ENCODE assay signal across 10 cellular contexts in genomic region chr14:94936411-94936892, GRCh38.
A peak's percentile ranks its signal among the peaks of the same experiment; 100 is the strongest.
DNase-seq lines count a peak whose midpoint lies in the region; ATAC-seq lines count a peak whose summit lies in the region.
"Had no signal": no experiment of that assay in that cellular context is flagged by ENCODE, and none has a peak within 500 bp of the region (broad histone marks: within the 10 kb centered on the region; RNA-seq: fewer than 3 reads in every experiment).

No MANE protein-coding gene starts in this region.

- no peak for ATAC-seq in GM19452 (IDR thresholded peaks at IDR 0.05; ENCODE audit: unreplicated experiment)
- no peak for ATAC-seq in HG03521 (IDR thresholded peaks at IDR 0.05; ENCODE audit: unreplicated experiment)

- H3K27me3 Mint-ChIP-seq in activated CD4-positive, alpha-beta T cell treated with anti-CD3 and anti-CD28 coated beads, Interleukin-2, amount 10 ng/mL, durations not matched to agents 24 days and 14 days = no peaks in the 10 kb centered on the region

- no peaks in the 10 kb centered on the region for H3K27me3 ChIP-seq in layer of hippocampus (ENCODE audit: control insufficient read depth, insufficient read depth, low read length)

- H3K4me1 Mint-ChIP-seq in activated CD4-positive, alpha-beta T cell treated with anti-CD3 and anti-CD28 coated beads, Interleukin-2, amount 10 ng/mL, durations not matched to agents 24 days and 14 days = no peaks in the 10 kb centered on the region

- H3K9me3 Mint-ChIP-seq in activated CD4-positive, alpha-beta T cell treated with anti-CD3 and anti-CD28 coated beads, Interleukin-2, amount 10 ng/mL, durations not matched to agents 24 days and 14 days = no peaks in the 10 kb centered on the region
- H3K9me3 Mint-ChIP-seq: activated naive CD4-positive, alpha-beta T cell treated with anti-CD3 and anti-CD28 coated beads for 36 hours had no signal

- DNase-seq in NCI-H1105 (lab: John Stamatoyannopoulos, UW) (peak; percentile 95), amygdala (lab: John Stamatoyannopoulos, UW) (peak in 53 of 56 donors; percentile 9 to 88 (median 68)), substantia nigra (lab: John Stamatoyannopoulos, UW) (peak in 46 of 49 donors; percentile 8 to 82 (median 54)), glomerular visceral epithelial cell (ENCODE audit: extremely low spot score) (no peak)
- DNase-seq in activated CD4-positive, alpha-beta T cell treated with anti-CD3 and anti-CD28 coated beads, Interleukin-2, amount 10 ng/mL, durations not matched to agents 24 days and 14 days = no peak
- DNase-seq: activated naive CD4-positive, alpha-beta T cell treated with anti-CD3 and anti-CD28 coated beads for 36 hours had no signal

- H3K4me3 Mint-ChIP-seq in activated CD4-positive, alpha-beta T cell treated with anti-CD3 and anti-CD28 coated beads, Interleukin-2, amount 10 ng/mL, durations not matched to agents 24 days and 14 days = no peak overlapping the region
- H3K4me3 Mint-ChIP-seq: activated naive CD4-positive, alpha-beta T cell treated with anti-CD3 and anti-CD28 coated beads for 36 hours had no signal

- intact Hi-C loops in activated CD4-positive, alpha-beta T cell treated with anti-CD3 and anti-CD28 coated beads, Interleukin-2, amount 10 ng/mL, durations not matched to agents 24 days and 14 days (cut with micrococcal nuclease) = no loop called here

- H3K27ac ChIP-seq in layer of hippocampus (ENCODE audit: low read depth, low read length) (peak overlapping the region; percentile 64), substantia nigra (ENCODE audit: low read depth, low read length, poor library complexity, severe bottlenecking) (no peak overlapping the region)
- H3K27ac ChIP-seq: neutrophil had no signal

- no peaks in the 10 kb centered on the region for H3K36me3 Mint-ChIP-seq in activated CD4-positive, alpha-beta T cell treated with anti-CD3 and anti-CD28 coated beads, Interleukin-2, amount 10 ng/mL, durations not matched to agents 24 days and 14 days (ENCODE audit: low read depth)

- H3K27ac Mint-ChIP-seq in activated CD4-positive, alpha-beta T cell treated with anti-CD3 and anti-CD28 coated beads, Interleukin-2, amount 10 ng/mL, durations not matched to agents 24 days and 14 days = no peak overlapping the region
- H3K27ac Mint-ChIP-seq: activated naive CD4-positive, alpha-beta T cell treated with anti-CD3 and anti-CD28 coated beads for 36 hours had no signal

Comparison
In these comparisons a context has a peak if more than half of its experiments do, and no peak if none do; other contexts are left out.
1. DNase-seq: peak in NCI-H1105 (single experiment), amygdala (53 of 56) and substantia nigra (46 of 49); none in glomerular visceral epithelial cell (single experiment) and activated CD4-positive, alpha-beta T cell treated with anti-CD3 and anti-CD28 coated beads, Interleukin-2, amount 10 ng/mL, durations not matched to agents 24 days and 14 days (single experiment).